Comparison of ENCODE assay signal across 24 cellular contexts in the genomic region with DNA sequence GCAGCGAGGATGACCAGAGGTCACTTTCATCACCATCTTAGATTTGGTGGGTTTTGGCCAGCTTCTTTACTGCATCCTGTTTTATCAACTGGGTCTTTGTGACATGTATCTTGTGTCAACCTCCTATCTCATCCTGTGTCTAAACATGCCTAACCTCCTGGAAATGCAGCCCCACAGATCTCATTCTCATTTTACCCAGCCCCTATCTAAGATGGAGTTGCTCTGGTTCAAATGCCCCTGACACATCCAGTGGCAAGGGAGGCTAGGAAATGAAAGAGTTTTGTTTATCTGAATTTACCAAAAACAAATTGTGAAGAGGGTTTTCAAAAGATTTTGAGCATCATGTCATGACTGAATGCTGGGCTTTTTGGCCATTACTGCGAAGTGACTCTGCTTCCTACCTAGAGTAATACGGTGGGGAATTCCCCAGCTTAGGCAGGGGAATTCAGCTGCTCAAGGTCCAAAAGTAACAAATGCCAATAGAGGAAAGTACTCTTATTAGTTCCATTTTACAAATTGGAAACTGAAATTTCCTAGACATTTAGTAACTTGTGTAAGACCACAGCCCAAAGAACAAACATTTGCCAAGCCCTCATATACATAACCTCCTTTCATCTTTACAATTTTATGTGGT. TPM values are rescaled to one million over a fixed set of nuclear protein-coding genes. Genes with fewer than 3 reads are reported as not detected.
"Had no signal": no experiment of that assay in that cellular context is flagged by ENCODE, and none has a peak within 500 bp of the region (broad histone marks: within the 10 kb centered on the region; RNA-seq: fewer than 3 reads in every experiment).

No MANE protein-coding gene starts in this region.

- H2AFZ ChIP-seq: hepatocyte had no signal

- H3K9me3 ChIP-seq: esophagus muscularis mucosa, left ventricle myocardium inferior, ovary, right lobe of liver, thoracic aorta, upper lobe of right lung had no signal

- H3K79me2 ChIP-seq: hepatocyte had no signal

- H3K27ac ChIP-seq: brain microvascular endothelial cell, coronary artery, esophagus muscularis mucosa, hepatocyte, left ventricle myocardium inferior, ovary, right lobe of liver, thoracic aorta, upper lobe of right lung had no signal

- DNase-seq: activated CD4-positive, alpha-beta T cell treated with anti-CD3 and anti-CD28 coated beads, Interleukin-2, amount 50 U/mL, for 4 hours; activated effector memory CD4-positive, alpha-beta T cell treated with Interleukin-2 at 50 U/mL for 16 hours; activated naive CD8-positive, alpha-beta T cell treated with anti-CD3 and anti-CD28 coated beads, Interleukin-2, amount 10 ng/mL, durations not matched to agents 7 days and 5 days; activated T-cell treated with anti-CD3 and anti-CD28 coated beads, Interleukin-2, amount 50 U/mL, for 24 hours; anterior cingulate cortex; brain microvascular endothelial cell; effector CD4-positive, alpha-beta T cell; left ventricle myocardium inferior; naive thymus-derived CD4-positive, alpha-beta T cell; ovary; right lobe of liver; stimulated activated CD4-positive, alpha-beta T cell treated with anti-CD3 and anti-CD28 coated beads, Interleukin-4, amount 100 ng/mL, for 4 hours; stimulated activated CD8-positive, alpha-beta memory T cell treated with anti-CD3 and anti-CD28 coated beads, Interleukin-4, amount 100 ng/mL, for 48 hours; upper lobe of right lung had no signal

- ATAC-seq: activated CD4-positive, CD25-positive, alpha-beta regulatory T cell treated with anti-CD3 and anti-CD28 coated beads, Interleukin-2, amount 50 U/mL, for 24 hours; naive thymus-derived CD4-positive, alpha-beta T cell; upper lobe of right lung had no signal

- H3K27me3 ChIP-seq: ovary had no signal

- H3K36me3 ChIP-seq: brain microvascular endothelial cell, esophagus muscularis mucosa, left ventricle myocardium inferior, ovary, right lobe of liver, thoracic aorta, upper lobe of right lung had no signal

- H3K4me3 ChIP-seq: coronary artery, esophagus muscularis mucosa, hepatocyte, left ventricle myocardium inferior, ovary, right lobe of liver, smooth muscle cell, thoracic aorta, upper lobe of right lung had no signal

- H3K4me1 ChIP-seq: left ventricle myocardium inferior, right lobe of liver, upper lobe of right lung had no signal

- FAIRE-seq: keratinocyte had no signal

- H3K4me2 ChIP-seq: hepatocyte, smooth muscle cell had no signal

RNA-seq across cellular contexts. Expression of a gene that starts 6.0 kb away (rescaled TPM):
- total RNA-seq: activated naive CD8-positive, alpha-beta T cell treated with anti-CD3 and anti-CD28 coated beads, Interleukin-2, amount 10 ng/mL, durations not matched to agents 7 days and 5 days; glomerular endothelial cell; mononuclear cell; naive thymus-derived CD4-positive, alpha-beta T cell; pulmonary artery endothelial cell had no signal
- polyA plus RNA-seq: keratinocyte; naive thymus-derived CD4-positive, alpha-beta T cell had no signal
